ENCODE assay signal across 1 cellular context in the genomic region with DNA sequence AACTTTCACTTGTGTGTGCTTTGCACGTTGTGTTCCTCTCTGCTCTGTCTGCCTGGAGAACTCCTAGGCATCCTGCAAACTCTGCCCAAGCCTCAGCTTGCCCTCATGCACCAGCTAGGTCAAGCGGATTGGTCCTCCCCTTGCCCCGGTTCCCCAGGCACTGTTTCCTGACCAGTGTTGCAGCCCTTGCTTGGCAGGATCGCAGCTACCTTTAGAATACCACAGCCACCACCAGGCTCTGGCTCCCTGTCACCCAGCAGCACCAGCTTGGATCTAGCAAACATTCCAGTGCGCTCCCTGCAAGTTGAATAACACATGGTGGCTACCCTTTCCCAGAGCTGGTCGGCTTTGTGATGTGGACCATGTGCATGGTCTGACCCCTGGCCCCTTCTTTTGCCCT.
TF ChIP-seq lines count a peak whose summit lies in the region.

No MANE protein-coding gene starts in this region.

TF ChIP-seq in H1, 55 proteins besides CTCF, POLR2A, EP300 and RAD21:
- no peak for TF ChIP-seq HDAC2 (IDR thresholded peaks at IDR 0.05; ENCODE audit: borderline replicate concordance in 1 of 2, low read depth in 2 of 2, low read length in 2 of 2)
- TF ChIP-seq CHD7 (IDR thresholded peaks at IDR 0.05; ENCODE audit: insufficient replicate concordance, low read length) = no peak
- TF ChIP-seq PHF8 (conservative IDR thresholded peaks at IDR 0.05; ENCODE audit: low read depth, low read length) = no peak
- no peak for TF ChIP-seq TEAD4 (IDR thresholded peaks at IDR 0.05; ENCODE audit: low read depth, low read length)
- TF ChIP-seq TBP (IDR thresholded peaks at IDR 0.05; ENCODE audit: low read depth, low read length) = no peak
- TF ChIP-seq SRF (IDR thresholded peaks at IDR 0.05; ENCODE audit: low read depth, low read length) = no peak
- no peak for TF ChIP-seq JUND (IDR thresholded peaks at IDR 0.05; ENCODE audit: low read length)
- TF ChIP-seq GABPA (IDR thresholded peaks at IDR 0.05; ENCODE audit: borderline replicate concordance, insufficient read depth, low read length) = no peak
- no peak for TF ChIP-seq TCF12 (IDR thresholded peaks at IDR 0.05; ENCODE audit: low read depth, low read length)
- TF ChIP-seq YY1 (IDR thresholded peaks at IDR 0.05; ENCODE audit: low read depth, low read length) = no peak
- TF ChIP-seq SIX5 (IDR thresholded peaks at IDR 0.05; ENCODE audit: low read depth, low read length) = no peak
- no peak for TF ChIP-seq RBBP5 (IDR thresholded peaks at IDR 0.05; ENCODE audit: borderline replicate concordance, low read depth, low read length)
- no peak for TF ChIP-seq MAFK (IDR thresholded peaks at IDR 0.05; ENCODE audit: low read depth, low read length)
- TF ChIP-seq RNF2 (IDR thresholded peaks at IDR 0.05; ENCODE audit: borderline replicate concordance, low read depth, low read length, missing control alignments, poor library complexity, severe bottlenecking) = no peak
